ENCODE assay signal across 19 cellular contexts in the genomic region with DNA sequence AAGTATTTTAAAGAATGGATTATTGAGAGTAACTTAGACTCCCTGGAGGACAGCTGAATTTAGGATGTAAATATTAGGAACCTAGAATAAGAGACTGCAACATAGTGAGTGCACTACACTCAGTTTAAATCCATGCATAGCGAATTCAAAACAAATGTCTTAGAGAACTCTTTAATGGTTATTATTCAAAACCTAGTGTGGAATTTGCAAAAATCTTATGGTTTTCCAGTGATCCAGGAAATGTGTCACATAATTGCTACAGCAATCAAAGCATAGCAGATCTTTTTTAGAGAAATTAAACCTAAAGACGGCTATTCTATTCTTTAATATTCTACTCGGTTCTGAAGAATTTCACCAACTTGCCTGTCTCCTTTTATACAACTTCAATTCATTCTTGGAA.
"Had no signal": no experiment of that assay in that cellular context is flagged by ENCODE, and none has a peak within 500 bp of the region (broad histone marks: within the 10 kb centered on the region; RNA-seq: fewer than 3 reads in every experiment).

No MANE protein-coding gene starts in this region.

- ATAC-seq: gastrocnemius medialis, heart right ventricle, left cardiac atrium, left lung, left ventricle myocardium superior, lower lobe of right lung, mucosa of descending colon had no signal

- H3K9me3 ChIP-seq: esophagus muscularis mucosa, gastrocnemius medialis, heart right ventricle, left lung, lower lobe of right lung, mucosa of descending colon had no signal

- H3K27me3 ChIP-seq: dorsolateral prefrontal cortex, esophagus muscularis mucosa, gastrocnemius medialis, heart right ventricle, left lung had no signal

- H3K36me3 ChIP-seq: esophagus muscularis mucosa, gastrocnemius medialis, heart right ventricle, left lung, lower lobe of right lung had no signal

- DNase-seq: dermis blood vessel endothelial cell; dorsolateral prefrontal cortex; effector CD4-positive, alpha-beta T cell; effector memory CD4-positive, alpha-beta T cell; foreskin fibroblast; foreskin melanocyte; gastrocnemius medialis; glutamatergic neuron; head of caudate nucleus; heart right ventricle; hippocampal formation; left cardiac atrium; left lung; left ventricle myocardium superior; lower lobe of right lung; mesenchymal stem cell; mucosa of descending colon had no signal

- H3K4me3 ChIP-seq: coronary artery, dorsolateral prefrontal cortex, esophagus muscularis mucosa, gastrocnemius medialis, heart right ventricle, left lung, lower lobe of right lung, mucosa of descending colon had no signal

- H3K27ac ChIP-seq: coronary artery, dorsolateral prefrontal cortex, esophagus muscularis mucosa, gastrocnemius medialis, heart right ventricle, left lung, lower lobe of right lung had no signal

- H3K4me1 ChIP-seq: gastrocnemius medialis, heart right ventricle, left lung, lower lobe of right lung had no signal
